8 cellular contexts compared by ENCODE assay signal in genomic region chr7:135160098-135160857, GRCh38. TPM values are rescaled to one million over a fixed set of nuclear protein-coding genes. Genes with fewer than 3 reads are reported as not detected.
DNase-seq lines count a peak whose midpoint lies in the region; ATAC-seq, FAIRE-seq and TF ChIP-seq lines count a peak whose summit lies in the region.

No MANE protein-coding gene starts in this region.

- H3K4me1 ChIP-seq in gastroesophageal sphincter (peaks cover 0 to 68% (median 13%) of the 10 kb centered on the region in 3 donors), small intestine (ENCODE audit: control insufficient read depth in 2 of 2, insufficient read depth in 1 of 2, low read depth in 1 of 2, low read length in 1 of 2) (peaks cover 7 to 12% of the 10 kb centered on the region in 2 donors)

- 55 to 56% methylated on average over 4 to 5 of the region's 5 CpGs for WGBS in gastroesophageal sphincter (ENCODE audit: low coverage in 1 of 2), 2 donors
- 61 to 71% (median 69%) methylated on average over 5 of the region's 5 CpGs for WGBS in small intestine, 3 donors

- H3K36me3 ChIP-seq in H7 (replicated peaks; ENCODE audit: control insufficient read depth, insufficient read depth, low read length) = peaks cover 3% of the 10 kb centered on the region
- peaks cover 0 to 18% of the 10 kb centered on the region in 2 donors for H3K36me3 ChIP-seq in gastroesophageal sphincter
- peaks cover 0 to 5% of the 10 kb centered on the region in 2 donors for H3K36me3 ChIP-seq in small intestine (ENCODE audit: control insufficient read depth in 2 of 2, insufficient read depth in 2 of 2, low read length in 2 of 2)

- no peak for TF ChIP-seq CTCF in gastroesophageal sphincter (IDR thresholded peaks at IDR 0.05)

- in situ Hi-C loops in Caki2 (cut with HindIII; ENCODE audit: low pct_unique_long_range_greater_than_20kb, low sequenced_read_pairs) = no loop called here

- H3K27ac ChIP-seq in gastroesophageal sphincter (peak overlapping the region in 3 of 4 donors; percentile 51 to 64 (median 55)), small intestine (ENCODE audit: low read depth in 1 of 2, low read length in 1 of 2) (peak overlapping the region; percentile 50 to 75)

- peak; percentile 60 for DNase-seq in Caki2 (ENCODE audit: low read depth)
- peak; percentile 2 for DNase-seq in H7
- DNase-seq in small intestine = peak; percentile 59
- DNase-seq in globus pallidus (ENCODE audit: low spot score) = no peak
- no peak for DNase-seq in NCI-H2029 (lab: John Stamatoyannopoulos, UW)
- DNase-seq in 8988T = no peak

- no peak for FAIRE-seq in small intestine (lab: Jason Lieb, UNC)

- H3K9me3 ChIP-seq in gastroesophageal sphincter (peaks cover 0 to 11% (median 0%) of the 10 kb centered on the region in 3 donors), small intestine (ENCODE audit: control insufficient read depth, low read depth) (no peaks in the 10 kb centered on the region)

- TF ChIP-seq POLR2A in gastroesophageal sphincter (IDR thresholded peaks at IDR 0.05) = no peak

- no peak for TF ChIP-seq EP300 in gastroesophageal sphincter (IDR thresholded peaks at IDR 0.05)

- ATAC-seq in SK-N-SH treated with all-trans-retinoic acid at 6 μM for 48 hours (peak; percentile 9), gastroesophageal sphincter (peak; percentile 36)

- H3K27me3 ChIP-seq in H7 (ENCODE audit: control insufficient read depth, insufficient read depth, low read length) (no peaks in the 10 kb centered on the region), gastroesophageal sphincter (no peaks in the 10 kb centered on the region), small intestine (ENCODE audit: control insufficient read depth in 2 of 2, insufficient read depth in 2 of 2, low read length in 2 of 2) (no peaks in the 10 kb centered on the region)

- H3K4me3 ChIP-seq in H7 (ENCODE audit: insufficient read depth, low read depth, low read length) = no peak overlapping the region
- no peak overlapping the region for H3K4me3 ChIP-seq in gastroesophageal sphincter
- H3K4me3 ChIP-seq in small intestine (ENCODE audit: low read depth in 1 of 2, low read length in 2 of 2) = no peak overlapping the region

TF ChIP-seq in SK-N-SH treated with all-trans-retinoic acid at 6 μM for 48 hours, 23 proteins besides CTCF, POLR2A, EP300 and RAD21:
- TF ChIP-seq ISL1 (CRISPR knock-in tag; IDR thresholded peaks at IDR 0.05) (no peak), BACH2 (CRISPR knock-in tag; IDR thresholded peaks at IDR 0.05; ENCODE audit: borderline replicate concordance) (no peak), ZFP30 (CRISPR knock-in tag; IDR thresholded peaks at IDR 0.05) (no peak), TCF4 (CRISPR knock-in tag; IDR thresholded peaks at IDR 0.05; ENCODE audit: borderline replicate concordance) (no peak), ZNF70 (CRISPR knock-in tag; IDR thresholded peaks at IDR 0.05) (no peak)
- TF ChIP-seq, protein P1, sequence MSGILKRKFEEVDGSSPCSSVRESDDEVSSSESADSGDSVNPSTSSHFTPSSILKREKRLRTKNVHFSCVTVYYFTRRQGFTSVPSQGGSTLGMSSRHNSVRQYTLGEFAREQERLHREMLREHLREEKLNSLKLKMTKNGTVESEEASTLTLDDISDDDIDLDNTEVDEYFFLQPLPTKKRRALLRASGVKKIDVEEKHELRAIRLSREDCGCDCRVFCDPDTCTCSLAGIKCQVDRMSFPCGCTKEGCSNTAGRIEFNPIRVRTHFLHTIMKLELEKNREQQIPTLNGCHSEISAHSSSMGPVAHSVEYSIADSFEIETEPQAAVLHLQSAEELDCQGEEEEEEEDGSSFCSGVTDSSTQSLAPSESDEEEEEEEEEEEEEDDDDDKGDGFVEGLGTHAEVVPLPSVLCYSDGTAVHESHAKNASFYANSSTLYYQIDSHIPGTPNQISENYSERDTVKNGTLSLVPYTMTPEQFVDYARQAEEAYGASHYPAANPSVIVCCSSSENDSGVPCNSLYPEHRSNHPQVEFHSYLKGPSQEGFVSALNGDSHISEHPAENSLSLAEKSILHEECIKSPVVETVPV (CRISPR knock-in tag; IDR thresholded peaks at IDR 0.05) = no peak

RNA-seq across cellular contexts. Expression of gene CYREN, which starts 10.2 kb away (rescaled TPM):
- 78.9 and 131 TPM in 2 replicates for total RNA-seq in Caki2 (2014; rRNA removed; shearing (Covaris generic); ENCODE audit: low replicate concordance)
- 36.2 and 41.1 TPM in 2 replicates for total RNA-seq in H7 (2014; rRNA removed; shearing (Covaris generic))
- 10 to 100 TPM; 37.0 to 60.3 (median 49.7) TPM for total RNA-seq in gastroesophageal sphincter
- 10 to 100 TPM; 26.6 to 30.7 (median 27.0) TPM for polyA plus RNA-seq in small intestine

RNA-seq across cellular contexts. Expression of gene TMEM140, which starts 12.4 kb away (rescaled TPM):
- 0.81 and 0.98 TPM in 2 replicates for total RNA-seq in Caki2 (2014; rRNA removed; shearing (Covaris generic); ENCODE audit: low replicate concordance)
- not detected in 2 replicates for total RNA-seq in H7 (2014; rRNA removed; shearing (Covaris generic))
- total RNA-seq in gastroesophageal sphincter = 10 to 100 TPM in 3 of 4 donors, 1 to 10 TPM in 1; 9.3 to 21.8 (median 16.0) TPM
- 10 to 100 TPM in 2 of 3 donors, 1 to 10 TPM in 1; 5.4 to 13.2 (median 11.7) TPM for polyA plus RNA-seq in small intestine

RNA-seq across cellular contexts. Expression of gene WDR91, which starts 51.0 kb away (rescaled TPM):
- 13.1 and 19.4 TPM in 2 replicates for total RNA-seq in Caki2 (2014; rRNA removed; shearing (Covaris generic); ENCODE audit: low replicate concordance)
- total RNA-seq in H7 (2014; rRNA removed; shearing (Covaris generic)) = 9.1 and 17.4 TPM in 2 replicates
- 10 to 100 TPM; 18.7 to 37.1 (median 30.0) TPM for total RNA-seq in gastroesophageal sphincter
- polyA plus RNA-seq in small intestine = 1 to 10 TPM; 2.7 to 5.8 (median 4.7) TPM

Comparison
In these comparisons a context has a peak if more than half of its experiments do, and no peak if none do; other contexts are left out.
1. DNase-seq: peak in Caki2 (single experiment), H7 (single experiment) and small intestine (single experiment); none in globus pallidus (single experiment), NCI-H2029 (single experiment) and 8988T (single experiment).